11 cellular contexts compared by ENCODE assay signal in genomic region chr3:43317461-43318316, GRCh38. TPM values are rescaled to one million over a fixed set of nuclear protein-coding genes. Genes with fewer than 3 reads are reported as not detected.
DNase-seq lines count a peak whose midpoint lies in the region; TF ChIP-seq lines count a peak whose summit lies in the region.
"Had no signal": no experiment of that assay in that cellular context is flagged by ENCODE, and none has a peak within 500 bp of the region (broad histone marks: within the 10 kb centered on the region; RNA-seq: fewer than 3 reads in every experiment).

No MANE protein-coding gene starts in this region.

- peaks cover 3% of the 10 kb centered on the region for H3K9me3 Mint-ChIP-seq in MCF 10A (ENCODE audit: unreplicated experiment)
- H3K9me3 Mint-ChIP-seq in nephron progenitor cell, result peaks cover 7% of the 10 kb centered on the region

- H3K4me3 Mint-ChIP-seq in MCF 10A (ENCODE audit: unreplicated experiment) (no peak overlapping the region), nephron progenitor cell (no peak overlapping the region)

- H3K27ac ChIP-seq in mammary epithelial cell (ENCODE audit: insufficient read depth, low read depth, low read length), result no peak overlapping the region
- H3K27ac ChIP-seq in vagina, result peak overlapping the region; percentile 63
- H3K27ac ChIP-seq: SK-N-MC had no signal

- BruUV-seq in MCF 10A (replicated peaks; lab: Mats Ljungman, UMichigan) (no TSS peak), mammary epithelial cell (replicated peaks; lab: Mats Ljungman, UMichigan) (no TSS peak)

- H3K79me2 ChIP-seq in mammary epithelial cell (ENCODE audit: insufficient read depth, low read length), result peaks cover 70% of the 10 kb centered on the region

- TF ChIP-seq POLR2A in vagina (IDR thresholded peaks at IDR 0.05), result no peak

- H3K9me3 ChIP-seq in mammary epithelial cell (replicated peaks; ENCODE audit: insufficient read depth, low read length), result no peaks in the 10 kb centered on the region
- H3K9me3 ChIP-seq in vagina, result no peaks in the 10 kb centered on the region

- H3K9ac ChIP-seq in mammary epithelial cell (ENCODE audit: insufficient read depth, low read length), result no peak overlapping the region

- no peak overlapping the region for H3K4me2 ChIP-seq in mammary epithelial cell (ENCODE audit: insufficient read depth, low read depth, low read length)

- H2AFZ ChIP-seq in mammary epithelial cell (ENCODE audit: low read depth, low read length), result no peak overlapping the region

- TF ChIP-seq CTCF in MCF 10A (IDR thresholded peaks at IDR 0.05; ENCODE audit: unreplicated experiment) (no peak), mammary epithelial cell (conservative IDR thresholded peaks at IDR 0.05 in 1 of 2, IDR thresholded peaks at IDR 0.05 in 1 of 2; ENCODE audit: extremely low read depth in 1 of 2, insufficient read depth in 1 of 2, low read depth in 1 of 2, low read length in 2 of 2) (no peak), nephron progenitor cell (IDR thresholded peaks at IDR 0.05) (no peak), vagina (IDR thresholded peaks at IDR 0.05) (no peak)

- CTCF ChIA-PET in MCF 10A (lab: Yijun Ruan, JAX) (interaction anchor here (0.6 to 0.7 kb wide), 2 partner anchors 9 to 487 kb away, joined by 3 to 5 read pairs; no protein-coding TSS in a partner anchor), mammary epithelial cell (lab: Charles Lee; ENCODE audit: low non-redundant PET) (interaction anchor here (0.7 kb wide), 1 partner anchor 104 kb away, joined by 6 read pairs; no protein-coding TSS in a partner anchor)

- no peaks in the 10 kb centered on the region for H3K36me3 ChIP-seq in mammary epithelial cell (ENCODE audit: insufficient read depth, low read length)
- no peaks in the 10 kb centered on the region for H3K36me3 ChIP-seq in vagina

- H3K27ac Mint-ChIP-seq in MCF 10A (ENCODE audit: low read depth, unreplicated experiment) (peak overlapping the region; percentile 54), nephron progenitor cell (peak overlapping the region; percentile 98)

- H3K4me1 Mint-ChIP-seq in MCF 10A (ENCODE audit: insufficient read depth, unreplicated experiment) (peaks cover 21% of the 10 kb centered on the region), nephron progenitor cell (peaks cover 41% of the 10 kb centered on the region)

- no peaks in the 10 kb centered on the region for H4K20me1 ChIP-seq in mammary epithelial cell (ENCODE audit: insufficient read depth, low read length)

- H3K4me3 ChIP-seq in mammary epithelial cell (replicated peaks in 1 of 3; ENCODE audit: insufficient read depth in 1 of 3, low read depth in 2 of 3, low read length in 3 of 3), result no peak overlapping the region
- H3K4me3 ChIP-seq in vagina, result no peak overlapping the region
- H3K4me3 ChIP-seq: GM12878, SK-N-MC had no signal

- 87% methylated on average over 8 of the region's 8 CpGs for WGBS in mammary epithelial cell (ENCODE audit: low coverage, missing lambda C conversion rate)

- H3K27me3 ChIP-seq in mammary epithelial cell (ENCODE audit: insufficient read depth, low read length) (no peaks in the 10 kb centered on the region), vagina (no peaks in the 10 kb centered on the region)

- peaks cover 20% of the 10 kb centered on the region for H3K36me3 Mint-ChIP-seq in MCF 10A (ENCODE audit: insufficient read depth, unreplicated experiment)
- H3K36me3 Mint-ChIP-seq in nephron progenitor cell (ENCODE audit: low read depth), result peaks cover 37% of the 10 kb centered on the region

- H3K4me1 ChIP-seq in mammary epithelial cell (ENCODE audit: insufficient read depth, low read length), result no peaks in the 10 kb centered on the region
- peaks cover 61% of the 10 kb centered on the region for H3K4me1 ChIP-seq in vagina

- intact Hi-C loops in MCF 10A (cut with micrococcal nuclease) (no loop called here), mammary epithelial cell (cut with micrococcal nuclease) (no loop called here), vagina (cut with DNase I) (no loop called here), posterior vena cava (cut with DNase I) (no loop called here)

- DNase-seq in MCF 10A (ENCODE audit: unreplicated experiment) (no peak), mammary epithelial cell (no peak), fibroblast of gingiva (ENCODE audit: low read depth) (peak; percentile 84), nephron progenitor cell (no peak), vagina (ENCODE audit: extremely low spot score in 2 of 2) (no peak), posterior vena cava (ENCODE audit: low spot score) (no peak), globus pallidus (ENCODE audit: low spot score) (no peak), NCI-H2227 treated with DMSO at 0.1 percent for 48 hours (lab: John Stamatoyannopoulos, UW) (no peak)
- DNase-seq: NCI-H2171 treated with DMSO at 0.1 percent for 48 hours had no signal

- no peaks in the 10 kb centered on the region for H3K27me3 Mint-ChIP-seq in MCF 10A (ENCODE audit: insufficient read depth, unreplicated experiment)
- peaks cover 3% of the 10 kb centered on the region for H3K27me3 Mint-ChIP-seq in nephron progenitor cell (ENCODE audit: low read depth, poor library complexity)

- in situ Hi-C loops in mammary epithelial cell (cut with MboI; ENCODE audit: low sequenced_read_pairs in 2 of 2), result no loop called here

- POLR2A ChIA-PET in MCF 10A (lab: Yijun Ruan, JAX), result no interaction called here

- dilution Hi-C loops in mammary epithelial cell (cut with HindIII; ENCODE audit: low sequenced_read_pairs), result no loop called here

RNA-seq across cellular contexts. Expression of gene SNRK, which starts 31.3 kb away (rescaled TPM):
- 16.6 and 18.0 TPM in 2 replicates for total RNA-seq in MCF 10A (2022)
- 10 to 100 TPM; 17.5 to 18.6 TPM for total RNA-seq in mammary epithelial cell
- 7.8 TPM for polyA plus RNA-seq in mammary epithelial cell
- polyA minus RNA-seq in mammary epithelial cell, result 27.2 TPM
- total RNA-seq in vagina, result 97.0 TPM
- 10 to 100 TPM; 34.8 to 49.3 TPM for total RNA-seq in posterior vena cava
